In genomic region chrX:19740744-19741143, GRCh38 we compare ENCODE assay signal across 22 cellular contexts.
A peak's percentile ranks its signal among the peaks of the same experiment; 100 is the strongest.
DNase-seq lines count a peak whose midpoint lies in the region; ATAC-seq, FAIRE-seq and TF ChIP-seq lines count a peak whose summit lies in the region.
"Had no signal": no experiment of that assay in that cellular context is flagged by ENCODE, and none has a peak within 500 bp of the region (broad histone marks: within the 10 kb centered on the region; RNA-seq: fewer than 3 reads in every experiment).

No MANE protein-coding gene starts in this region.

- TF ChIP-seq CTCF in OCI-LY1 (IDR thresholded peaks at IDR 0.05; ENCODE audit: low read length) (no peak), astrocyte (IDR thresholded peaks at IDR 0.05; ENCODE audit: insufficient read depth, low read depth, low read length) (no peak), neutrophil (IDR thresholded peaks at IDR 0.05) (no peak)

- peaks cover 45% of the 10 kb centered on the region for H3K36me3 Mint-ChIP-seq in activated CD4-positive, alpha-beta T cell treated with anti-CD3 and anti-CD28 coated beads for 36 hours (ENCODE audit: low read depth)
- H3K36me3 Mint-ChIP-seq in astrocyte (ENCODE audit: low read depth, unreplicated experiment): peaks cover 2% of the 10 kb centered on the region

- intact Hi-C loops in activated CD4-positive, alpha-beta T cell treated with anti-CD3 and anti-CD28 coated beads for 36 hours (cut with DNase I, micrococcal nuclease): loop anchor here in 1 of 2 experiments (2.0 kb wide), 1 partner anchor 36 kb away; no protein-coding TSS in a partner anchor

- H3K9ac ChIP-seq in OCI-LY1 (ENCODE audit: low read length) (no peak overlapping the region), astrocyte (ENCODE audit: low read length) (no peak overlapping the region)

- no peak for DNase-seq in activated CD4-positive, alpha-beta T cell treated with anti-CD3 and anti-CD28 coated beads for 36 hours
- DNase-seq in activated CD4-positive, alpha-beta T cell treated with anti-CD3 and anti-CD28 coated beads for 1 hour: no peak
- DNase-seq in astrocyte (ENCODE audit: low read depth) (no peak), frontal cortex (ENCODE audit: low spot score in 2 of 2) (no peak), NCI-H1092 treated with DMSO at 0.1 percent for 48 hours (lab: John Stamatoyannopoulos, UW) (no peak)
- DNase-seq: activated CD4-positive, alpha-beta T cell treated with anti-CD3 and anti-CD28 coated beads, Interleukin-2, amount 50 U/mL, for 48 hours; adrenal gland; colonic mucosa; heart right ventricle; HFFc6; left colon; NCI-H1930; NCI-H526; right cardiac atrium; stimulated activated CD4-positive, alpha-beta T cell treated with anti-CD3 and anti-CD28 coated beads, Interleukin-2, amount 100 ng/mL, for 24 hours; transverse colon had no signal

- H3K9me3 ChIP-seq in OCI-LY1 (ENCODE audit: low read length) (no peaks in the 10 kb centered on the region), astrocyte (ENCODE audit: insufficient read depth, low read depth, low read length) (no peaks in the 10 kb centered on the region), neutrophil (no peaks in the 10 kb centered on the region)
- H3K9me3 ChIP-seq: adrenal gland, colonic mucosa, esophagus muscularis mucosa, heart right ventricle, transverse colon had no signal

- H3K9me3 Mint-ChIP-seq in activated CD4-positive, alpha-beta T cell treated with anti-CD3 and anti-CD28 coated beads for 36 hours (ENCODE audit: low read depth): no peaks in the 10 kb centered on the region
- no peaks in the 10 kb centered on the region for H3K9me3 Mint-ChIP-seq in astrocyte (ENCODE audit: unreplicated experiment)
- H3K9me3 Mint-ChIP-seq: CD14-positive monocyte, HFFc6 had no signal

- no peaks in the 10 kb centered on the region for H3K9me2 ChIP-seq in OCI-LY1 (ENCODE audit: low read depth, low read length)

- CTCF ChIA-PET in activated CD4-positive, alpha-beta T cell treated with anti-CD3 and anti-CD28 coated beads for 36 hours (lab: Charles Lee): interaction anchor here (0.7 to 1.5 kb wide), 7 partner anchors 8 to 237 kb away, joined by 3 to 6 read pairs (median 3); no protein-coding TSS in a partner anchor

- H3F3A ChIP-seq in OCI-LY1 (ENCODE audit: insufficient read depth, low read length): no peaks in the 10 kb centered on the region

- H3K27me3 ChIP-seq in OCI-LY1 (ENCODE audit: insufficient read depth, low read length): no peaks in the 10 kb centered on the region
- no peaks in the 10 kb centered on the region for H3K27me3 ChIP-seq in astrocyte (ENCODE audit: insufficient read depth, low read length)
- no peaks in the 10 kb centered on the region for H3K27me3 ChIP-seq in neutrophil
- H3K27me3 ChIP-seq: adrenal gland, colonic mucosa, esophagus muscularis mucosa, transverse colon had no signal

- H3K27ac Mint-ChIP-seq in activated CD4-positive, alpha-beta T cell treated with anti-CD3 and anti-CD28 coated beads for 36 hours: peak overlapping the region; percentile 66
- H3K27ac Mint-ChIP-seq in astrocyte (ENCODE audit: unreplicated experiment): no peak overlapping the region
- H3K27ac Mint-ChIP-seq: nephron had no signal

- H3K4me3 Mint-ChIP-seq in activated CD4-positive, alpha-beta T cell treated with anti-CD3 and anti-CD28 coated beads for 36 hours: no peak overlapping the region
- peak overlapping the region; percentile 20 for H3K4me3 Mint-ChIP-seq in astrocyte (ENCODE audit: unreplicated experiment)
- H3K4me3 Mint-ChIP-seq: CD14-positive monocyte, HFFc6, nephron had no signal

- H3K4me1 ChIP-seq in OCI-LY1 (ENCODE audit: insufficient read depth, low read length, severe bottlenecking) (peaks cover 60% of the 10 kb centered on the region), astrocyte (ENCODE audit: insufficient read depth, low read length) (no peaks in the 10 kb centered on the region), neutrophil (ENCODE audit: control insufficient read depth in 1 of 2, insufficient read depth in 1 of 2, low read depth in 1 of 2, low read length in 1 of 2) (peaks cover 24 to 28% of the 10 kb centered on the region in 2 experiments)
- H3K4me1 ChIP-seq: adrenal gland, colonic mucosa, esophagus muscularis mucosa, transverse colon had no signal

- POLR2A ChIA-PET in activated CD4-positive, alpha-beta T cell treated with anti-CD3 and anti-CD28 coated beads for 36 hours (lab: Charles Lee): no interaction called here

- H3K36me3 ChIP-seq in OCI-LY1 (ENCODE audit: insufficient read depth, low read length) (peaks cover 37% of the 10 kb centered on the region), astrocyte (ENCODE audit: insufficient read depth, low read length) (no peaks in the 10 kb centered on the region), neutrophil (peaks cover 22% of the 10 kb centered on the region)
- H3K36me3 ChIP-seq: adrenal gland, colonic mucosa, esophagus muscularis mucosa, transverse colon had no signal

- H3K27me3 Mint-ChIP-seq in activated CD4-positive, alpha-beta T cell treated with anti-CD3 and anti-CD28 coated beads for 36 hours: no peaks in the 10 kb centered on the region
- no peaks in the 10 kb centered on the region for H3K27me3 Mint-ChIP-seq in astrocyte (ENCODE audit: low read depth, unreplicated experiment)

- no peak overlapping the region for H3K4me3 ChIP-seq in OCI-LY1 (ENCODE audit: low read depth, low read length, poor library complexity, severe bottlenecking)
- H3K4me3 ChIP-seq in astrocyte (ENCODE audit: insufficient read depth, low read depth, low read length): no peak overlapping the region
- no peak overlapping the region for H3K4me3 ChIP-seq in neutrophil (ENCODE audit: low read depth in 1 of 2, low read length in 1 of 2)
- H3K4me3 ChIP-seq: adrenal gland, colonic mucosa, esophagus muscularis mucosa, heart right ventricle, transverse colon had no signal

- no peak for ATAC-seq in activated CD4-positive, alpha-beta T cell treated with anti-CD3 and anti-CD28 coated beads for 36 hours
- ATAC-seq in GM18502 (IDR thresholded peaks at IDR 0.05; ENCODE audit: poor library complexity, unreplicated experiment): no peak
- ATAC-seq: heart right ventricle, left colon, right cardiac atrium had no signal

- no peaks in the 10 kb centered on the region for H4K20me1 ChIP-seq in OCI-LY1 (ENCODE audit: insufficient read depth, low read length)
- H4K20me1 ChIP-seq in astrocyte (ENCODE audit: insufficient read depth, low read length): no peaks in the 10 kb centered on the region

- peaks cover 83% of the 10 kb centered on the region for H3K4me1 Mint-ChIP-seq in activated CD4-positive, alpha-beta T cell treated with anti-CD3 and anti-CD28 coated beads for 36 hours
- H3K4me1 Mint-ChIP-seq in astrocyte (ENCODE audit: low read depth, unreplicated experiment): peaks cover 4% of the 10 kb centered on the region

- H2AFZ ChIP-seq in OCI-LY1 (ENCODE audit: low read length) (no peak overlapping the region), astrocyte (ENCODE audit: low read depth, low read length) (no peak overlapping the region)

- H3K79me2 ChIP-seq in OCI-LY1 (ENCODE audit: insufficient read depth, low read length) (peaks cover 18% of the 10 kb centered on the region), astrocyte (ENCODE audit: insufficient read depth, low read length) (no peaks in the 10 kb centered on the region)

- H3K27ac ChIP-seq in OCI-LY1 (ENCODE audit: low read depth, low read length, poor library complexity, severe bottlenecking) (peak overlapping the region; percentile 68), astrocyte (ENCODE audit: low read depth, low read length) (no peak overlapping the region), neutrophil (peak overlapping the region; percentile 31)
- H3K27ac ChIP-seq: adrenal gland, colonic mucosa, esophagus muscularis mucosa, heart right ventricle, transverse colon had no signal

- 0 out of 2 replicates have a peak overlapping the region, but pooled peaks have one; percentile 9 for H3K4me2 ChIP-seq in OCI-LY1 (ENCODE audit: low read length)
- no peak overlapping the region for H3K4me2 ChIP-seq in astrocyte (ENCODE audit: low read length)

- FAIRE-seq in astrocyte (lab: Jason Lieb, UNC) (peak; percentile 92), frontal cortex (lab: Jason Lieb, UNC) (no peak)
